ENCODE assay signal across 1 cellular context in the genomic region with DNA sequence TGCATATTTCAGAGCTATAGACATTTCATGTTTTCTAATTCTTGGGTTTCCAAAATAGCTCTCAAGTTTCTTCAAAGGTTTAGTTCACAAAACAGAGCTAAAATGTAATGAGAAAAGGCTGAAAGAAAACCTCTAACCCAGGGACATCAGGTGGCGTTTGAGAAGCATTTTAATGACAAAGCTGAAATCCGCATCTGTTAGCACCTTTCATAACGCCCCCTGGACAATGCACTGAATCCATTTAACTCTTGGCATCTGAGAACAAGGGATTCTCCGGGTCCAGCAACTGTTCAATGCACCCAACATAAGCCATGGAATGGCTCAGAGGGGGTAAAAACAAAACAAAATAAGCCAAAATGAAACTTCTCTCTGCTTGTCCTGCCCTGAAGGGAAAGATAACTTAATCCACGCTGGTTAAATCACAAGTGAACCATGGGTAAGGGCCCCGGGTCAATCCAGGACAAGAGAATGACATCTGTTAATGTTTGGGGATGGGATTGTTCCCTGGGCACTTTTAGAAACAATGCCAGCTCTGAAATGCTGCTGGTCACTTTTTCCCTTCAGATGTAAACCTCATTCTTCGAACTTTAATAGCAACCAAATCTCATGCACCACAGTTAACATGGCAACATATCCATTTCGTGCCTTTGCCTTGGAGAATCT.
A peak's percentile ranks its signal among the peaks of the same experiment; 100 is the strongest.
TF ChIP-seq lines count a peak whose summit lies in the region.

No MANE protein-coding gene starts in this region.

TF ChIP-seq in H1, 55 proteins besides CTCF, POLR2A, EP300 and RAD21:
- TF ChIP-seq ASH2L (IDR thresholded peaks at IDR 0.05; ENCODE audit: low read length) (no peak), NANOG (IDR thresholded peaks at IDR 0.05; ENCODE audit: insufficient read depth, low read depth, low read length, poor library complexity, severe bottlenecking) (peak; percentile 31), MAX (IDR thresholded peaks at IDR 0.05) (no peak), SRF (IDR thresholded peaks at IDR 0.05; ENCODE audit: low read depth, low read length) (no peak), TAF7 (optimal IDR thresholded peaks at IDR 0.05; ENCODE audit: borderline replicate concordance, low read depth, low read length) (no peak), TAF1 (IDR thresholded peaks at IDR 0.05; ENCODE audit: low read depth, low read length) (no peak), ATF3 (IDR thresholded peaks at IDR 0.05; ENCODE audit: insufficient read depth, low read depth, low read length) (no peak)
